In genomic region chr6:18463429-18463828, GRCh38 we compare ENCODE assay signal across 9 cellular contexts.
"Had no signal": no experiment of that assay in that cellular context is flagged by ENCODE, and none has a peak within 500 bp of the region (broad histone marks: within the 10 kb centered on the region; RNA-seq: fewer than 3 reads in every experiment).

No MANE protein-coding gene starts in this region.

- H3K27ac ChIP-seq: HL-60, KMS-11 had no signal

- H3K9me3 ChIP-seq: HAP-1 had no signal

- ATAC-seq: GM23338, HCT116, HepG2 had no signal

- H3K4me1 ChIP-seq: HAP-1 had no signal

- H3K4me2 ChIP-seq: GM23338, KMS-11 had no signal

- H3K9ac ChIP-seq: KMS-11 had no signal

- H2AFZ ChIP-seq: GM23338 had no signal

- DNase-seq: H7, HFFc6, KBM-7 had no signal

- FAIRE-seq: HepG2 had no signal

- H3K36me3 ChIP-seq: HAP-1 had no signal

- H3K4me3 ChIP-seq: GM23338, HAP-1 had no signal
